36 cellular contexts compared by ENCODE assay signal in genomic region chr10:109783286-109783685, GRCh38.
"Had no signal": no experiment of that assay in that cellular context is flagged by ENCODE, and none has a peak within 500 bp of the region (broad histone marks: within the 10 kb centered on the region; RNA-seq: fewer than 3 reads in every experiment).

No MANE protein-coding gene starts in this region.

- H3K36me3 ChIP-seq: ascending aorta, cardiac muscle cell had no signal

- H3K9me3 ChIP-seq: ascending aorta had no signal

- H3K27me3 ChIP-seq: ascending aorta, cardiac muscle cell had no signal

- H3K4me3 ChIP-seq: ascending aorta, cardiac muscle cell had no signal

- H3K36me3 Mint-ChIP-seq: activated CD8-positive, alpha-beta memory T cell treated with anti-CD3 and anti-CD28 coated beads, Interleukin-2, amount 10 ng/mL, durations not matched to agents 7 days and 5 days; activated naive CD4-positive, alpha-beta T cell treated with anti-CD3 and anti-CD28 coated beads, Interleukin-2, amount 10 ng/mL, durations not matched to agents 7 days and 5 days; activated naive CD4-positive, alpha-beta T cell treated with anti-CD3 and anti-CD28 coated beads, Interleukin-2, amount 50 U/mL, for 24 hours; activated naive CD8-positive, alpha-beta T cell; activated naive CD8-positive, alpha-beta T cell treated with anti-CD3 and anti-CD28 coated beads, Interleukin-2, amount 10 ng/mL, durations not matched to agents 7 days and 5 days; brain had no signal

- H3K4me3 Mint-ChIP-seq: activated CD4-positive, alpha-beta memory T cell treated with anti-CD3 and anti-CD28 coated beads, Interleukin-2, amount 10 ng/mL, durations not matched to agents 7 days and 5 days; activated CD4-positive, alpha-beta T cell treated with anti-CD3 and anti-CD28 coated beads, Interleukin-2, amount 10 ng/mL, durations not matched to agents 7 days and 5 days; activated CD8-positive, alpha-beta memory T cell treated with anti-CD3 and anti-CD28 coated beads, Interleukin-2, amount 10 ng/mL, durations not matched to agents 7 days and 5 days; activated CD8-positive, alpha-beta T cell treated with anti-CD3 and anti-CD28 coated beads, Interleukin-2, amount 10 ng/mL, durations not matched to agents 7 days and 5 days; activated naive CD4-positive, alpha-beta T cell treated with anti-CD3 and anti-CD28 coated beads, Interleukin-2, amount 10 ng/mL, durations not matched to agents 7 days and 5 days; activated naive CD4-positive, alpha-beta T cell treated with anti-CD3 and anti-CD28 coated beads, Interleukin-2, amount 50 U/mL, for 24 hours; activated naive CD8-positive, alpha-beta T cell; activated naive CD8-positive, alpha-beta T cell treated with anti-CD3 and anti-CD28 coated beads, Interleukin-2, amount 10 ng/mL, durations not matched to agents 7 days and 5 days; activated naive CD8-positive, alpha-beta T cell treated with anti-CD3 and anti-CD28 coated beads, Interleukin-2, amount 50 U/mL, for 24 hours; activated T-cell treated with anti-CD3 and anti-CD28 coated beads, Interleukin-2, amount 50 U/mL, for 24 hours; brain; central memory CD8-positive, alpha-beta T cell; T-helper 1 cell treated with Interleukin-12 subunit alpha and Interleukin-12 subunit beta and Interleukin-4 antibody, amounts not matched to agents 30 μg/mL and 1 μg/mL, for 36 hours; T-helper 2 cell treated with Interferon-gamma antibody and Interleukin-4, amounts not matched to agents 5 μg/mL and 100 μg/mL, for 36 hours had no signal

- H3K4me1 Mint-ChIP-seq: activated CD4-positive, alpha-beta memory T cell treated with anti-CD3 and anti-CD28 coated beads, Interleukin-2, amount 10 ng/mL, durations not matched to agents 7 days and 5 days; activated CD4-positive, alpha-beta T cell treated with anti-CD3 and anti-CD28 coated beads, Interleukin-2, amount 10 ng/mL, durations not matched to agents 7 days and 5 days; activated CD8-positive, alpha-beta memory T cell treated with anti-CD3 and anti-CD28 coated beads, Interleukin-2, amount 10 ng/mL, durations not matched to agents 7 days and 5 days; activated naive CD4-positive, alpha-beta T cell treated with anti-CD3 and anti-CD28 coated beads, Interleukin-2, amount 10 ng/mL, durations not matched to agents 7 days and 5 days; activated naive CD4-positive, alpha-beta T cell treated with anti-CD3 and anti-CD28 coated beads, Interleukin-2, amount 50 U/mL, for 24 hours; activated naive CD8-positive, alpha-beta T cell treated with anti-CD3 and anti-CD28 coated beads, Interleukin-2, amount 10 ng/mL, durations not matched to agents 7 days and 5 days; activated naive CD8-positive, alpha-beta T cell treated with anti-CD3 and anti-CD28 coated beads, Interleukin-2, amount 50 U/mL, for 24 hours; brain; central memory CD8-positive, alpha-beta T cell had no signal

- H3K27ac Mint-ChIP-seq: activated CD4-positive, alpha-beta memory T cell treated with anti-CD3 and anti-CD28 coated beads, Interleukin-2, amount 10 ng/mL, durations not matched to agents 7 days and 5 days; activated CD4-positive, alpha-beta T cell treated with anti-CD3 and anti-CD28 coated beads, Interleukin-2, amount 10 ng/mL, durations not matched to agents 7 days and 5 days; activated CD8-positive, alpha-beta memory T cell treated with anti-CD3 and anti-CD28 coated beads, Interleukin-2, amount 10 ng/mL, durations not matched to agents 7 days and 5 days; activated CD8-positive, alpha-beta T cell treated with anti-CD3 and anti-CD28 coated beads, Interleukin-2, amount 10 ng/mL, durations not matched to agents 7 days and 5 days; activated naive CD4-positive, alpha-beta T cell treated with anti-CD3 and anti-CD28 coated beads, Interleukin-2, amount 10 ng/mL, durations not matched to agents 7 days and 5 days; activated naive CD4-positive, alpha-beta T cell treated with anti-CD3 and anti-CD28 coated beads, Interleukin-2, amount 50 U/mL, for 24 hours; activated naive CD8-positive, alpha-beta T cell; activated naive CD8-positive, alpha-beta T cell treated with anti-CD3 and anti-CD28 coated beads, Interleukin-2, amount 10 ng/mL, durations not matched to agents 7 days and 5 days; activated naive CD8-positive, alpha-beta T cell treated with anti-CD3 and anti-CD28 coated beads, Interleukin-2, amount 50 U/mL, for 24 hours; activated T-cell treated with anti-CD3 and anti-CD28 coated beads, Interleukin-2, amount 50 U/mL, for 24 hours; activated T-helper 2 cell treated with anti-CD3 and anti-CD28 coated beads, Interferon-gamma antibody, Interleukin-2, Interleukin-4, amounts not matched to agents 10 μg/mL and 5 μg/mL and 100 μg/mL, durations not matched to agents 14 hours and 24 hours and 36 hours; brain; T-helper 1 cell treated with Interleukin-12 subunit alpha and Interleukin-12 subunit beta and Interleukin-4 antibody, amounts not matched to agents 30 μg/mL and 1 μg/mL, for 36 hours; T-helper 2 cell treated with Interferon-gamma antibody and Interleukin-4, amounts not matched to agents 5 μg/mL and 100 μg/mL, for 36 hours had no signal

- H3K9me3 Mint-ChIP-seq: activated CD4-positive, alpha-beta memory T cell treated with anti-CD3 and anti-CD28 coated beads, Interleukin-2, amount 10 ng/mL, durations not matched to agents 7 days and 5 days; activated CD4-positive, alpha-beta T cell treated with anti-CD3 and anti-CD28 coated beads, Interleukin-2, amount 10 ng/mL, durations not matched to agents 7 days and 5 days; activated naive CD4-positive, alpha-beta T cell treated with anti-CD3 and anti-CD28 coated beads, Interleukin-2, amount 10 ng/mL, durations not matched to agents 7 days and 5 days; activated naive CD4-positive, alpha-beta T cell treated with anti-CD3 and anti-CD28 coated beads, Interleukin-2, amount 50 U/mL, for 24 hours; activated naive CD8-positive, alpha-beta T cell treated with anti-CD3 and anti-CD28 coated beads, Interleukin-2, amount 10 ng/mL, durations not matched to agents 7 days and 5 days; activated naive CD8-positive, alpha-beta T cell treated with anti-CD3 and anti-CD28 coated beads, Interleukin-2, amount 50 U/mL, for 24 hours; activated T-cell treated with anti-CD3 and anti-CD28 coated beads, Interleukin-2, amount 50 U/mL, for 24 hours; activated T-helper 2 cell treated with anti-CD3 and anti-CD28 coated beads, Interferon-gamma antibody, Interleukin-2, Interleukin-4, amounts not matched to agents 10 μg/mL and 5 μg/mL and 100 μg/mL, durations not matched to agents 14 hours and 24 hours and 36 hours; brain; central memory CD8-positive, alpha-beta T cell; T-helper 1 cell treated with Interleukin-12 subunit alpha and Interleukin-12 subunit beta and Interleukin-4 antibody, amounts not matched to agents 30 μg/mL and 1 μg/mL, for 36 hours; T-helper 2 cell treated with Interferon-gamma antibody and Interleukin-4, amounts not matched to agents 5 μg/mL and 100 μg/mL, for 36 hours had no signal

- ATAC-seq: activated CD4-positive, CD25-positive, alpha-beta regulatory T cell treated with anti-CD3 and anti-CD28 coated beads, Interleukin-2, amount 50 U/mL, for 24 hours; activated CD8-positive, alpha-beta memory T cell treated with anti-CD3 and anti-CD28 coated beads, Interleukin-2, amount 10 ng/mL, durations not matched to agents 7 days and 5 days; activated CD8-positive, alpha-beta T cell treated with anti-CD3 and anti-CD28 coated beads, Interleukin-2, amount 10 ng/mL, durations not matched to agents 7 days and 5 days; activated naive CD8-positive, alpha-beta T cell treated with anti-CD3 and anti-CD28 coated beads, Interleukin-2, amount 50 U/mL, for 24 hours had no signal

- H3K27ac ChIP-seq: ascending aorta, cardiac muscle cell, VCaP had no signal

- H3K4me1 ChIP-seq: ascending aorta had no signal

- DNase-seq: activated CD4-positive, alpha-beta memory T cell treated with anti-CD3 and anti-CD28 coated beads, Interleukin-2, amount 10 ng/mL, durations not matched to agents 7 days and 5 days; activated CD4-positive, alpha-beta T cell treated with anti-CD3 and anti-CD28 coated beads for 1 hour; activated CD4-positive, alpha-beta T cell treated with anti-CD3 and anti-CD28 coated beads for 48 hours; activated CD4-positive, alpha-beta T cell treated with anti-CD3 and anti-CD28 coated beads, Interleukin-2, amount 10 ng/mL, durations not matched to agents 7 days and 5 days; activated CD4-positive, alpha-beta T cell treated with anti-CD3 and anti-CD28 coated beads, Interleukin-2, amount 50 U/mL, for 48 hours; activated CD4-positive, CD25-positive, alpha-beta regulatory T cell; activated CD8-positive, alpha-beta memory T cell treated with anti-CD3 and anti-CD28 coated beads for 24 hours; activated CD8-positive, alpha-beta memory T cell treated with anti-CD3 and anti-CD28 coated beads, Interleukin-2, amount 10 ng/mL, durations not matched to agents 7 days and 5 days; activated CD8-positive, alpha-beta memory T cell treated with anti-CD3 and anti-CD28 coated beads, Interleukin-2, amount 50 U/mL, for 48 hours; activated CD8-positive, alpha-beta T cell treated with anti-CD3 and anti-CD28 coated beads, Interleukin-2, amount 10 ng/mL, durations not matched to agents 7 days and 5 days; activated effector memory CD4-positive, alpha-beta T cell treated with Interleukin-2 at 50 U/mL for 16 hours; activated gamma-delta T cell; activated naive CD4-positive, alpha-beta T cell treated with anti-CD3 and anti-CD28 coated beads, Interleukin-2, amount 10 ng/mL, durations not matched to agents 7 days and 5 days; activated naive CD4-positive, alpha-beta T cell treated with Interleukin-2 at 50 U/mL for 16 hours; activated naive CD8-positive, alpha-beta T cell treated with anti-CD3 and anti-CD28 coated beads, Interleukin-2, amount 10 ng/mL, durations not matched to agents 7 days and 5 days; activated naive CD8-positive, alpha-beta T cell treated with anti-CD3 and anti-CD28 coated beads, Interleukin-2, amount 50 U/mL, for 24 hours; activated T-cell treated with anti-CD3 and anti-CD28 coated beads, Interleukin-2, amount 50 U/mL, for 24 hours; activated T-cell treated with anti-CD3 and anti-CD28 coated beads, Interleukin-2, amount 50 U/mL, for 48 hours; amygdala; anterior cingulate cortex; caudate nucleus; cerebellar nuclear complex; T-helper 1 cell; T-helper 2 cell; T-helper 9 cell had no signal

- H3K27me3 Mint-ChIP-seq: activated naive CD8-positive, alpha-beta T cell treated with anti-CD3 and anti-CD28 coated beads, Interleukin-2, amount 10 ng/mL, durations not matched to agents 7 days and 5 days; activated naive CD8-positive, alpha-beta T cell treated with anti-CD3 and anti-CD28 coated beads, Interleukin-2, amount 50 U/mL, for 24 hours had no signal
